ENCODE assay signal across 1 cellular context in genomic region chr17:38868968-38869646, GRCh38.
TF ChIP-seq lines count a peak whose summit lies in the region.

No MANE protein-coding gene starts in this region.

TF ChIP-seq in HepG2, 621 proteins besides CTCF, POLR2A, EP300 and RAD21 (continued from another document and continues in another):
- TF ChIP-seq, protein P1, sequence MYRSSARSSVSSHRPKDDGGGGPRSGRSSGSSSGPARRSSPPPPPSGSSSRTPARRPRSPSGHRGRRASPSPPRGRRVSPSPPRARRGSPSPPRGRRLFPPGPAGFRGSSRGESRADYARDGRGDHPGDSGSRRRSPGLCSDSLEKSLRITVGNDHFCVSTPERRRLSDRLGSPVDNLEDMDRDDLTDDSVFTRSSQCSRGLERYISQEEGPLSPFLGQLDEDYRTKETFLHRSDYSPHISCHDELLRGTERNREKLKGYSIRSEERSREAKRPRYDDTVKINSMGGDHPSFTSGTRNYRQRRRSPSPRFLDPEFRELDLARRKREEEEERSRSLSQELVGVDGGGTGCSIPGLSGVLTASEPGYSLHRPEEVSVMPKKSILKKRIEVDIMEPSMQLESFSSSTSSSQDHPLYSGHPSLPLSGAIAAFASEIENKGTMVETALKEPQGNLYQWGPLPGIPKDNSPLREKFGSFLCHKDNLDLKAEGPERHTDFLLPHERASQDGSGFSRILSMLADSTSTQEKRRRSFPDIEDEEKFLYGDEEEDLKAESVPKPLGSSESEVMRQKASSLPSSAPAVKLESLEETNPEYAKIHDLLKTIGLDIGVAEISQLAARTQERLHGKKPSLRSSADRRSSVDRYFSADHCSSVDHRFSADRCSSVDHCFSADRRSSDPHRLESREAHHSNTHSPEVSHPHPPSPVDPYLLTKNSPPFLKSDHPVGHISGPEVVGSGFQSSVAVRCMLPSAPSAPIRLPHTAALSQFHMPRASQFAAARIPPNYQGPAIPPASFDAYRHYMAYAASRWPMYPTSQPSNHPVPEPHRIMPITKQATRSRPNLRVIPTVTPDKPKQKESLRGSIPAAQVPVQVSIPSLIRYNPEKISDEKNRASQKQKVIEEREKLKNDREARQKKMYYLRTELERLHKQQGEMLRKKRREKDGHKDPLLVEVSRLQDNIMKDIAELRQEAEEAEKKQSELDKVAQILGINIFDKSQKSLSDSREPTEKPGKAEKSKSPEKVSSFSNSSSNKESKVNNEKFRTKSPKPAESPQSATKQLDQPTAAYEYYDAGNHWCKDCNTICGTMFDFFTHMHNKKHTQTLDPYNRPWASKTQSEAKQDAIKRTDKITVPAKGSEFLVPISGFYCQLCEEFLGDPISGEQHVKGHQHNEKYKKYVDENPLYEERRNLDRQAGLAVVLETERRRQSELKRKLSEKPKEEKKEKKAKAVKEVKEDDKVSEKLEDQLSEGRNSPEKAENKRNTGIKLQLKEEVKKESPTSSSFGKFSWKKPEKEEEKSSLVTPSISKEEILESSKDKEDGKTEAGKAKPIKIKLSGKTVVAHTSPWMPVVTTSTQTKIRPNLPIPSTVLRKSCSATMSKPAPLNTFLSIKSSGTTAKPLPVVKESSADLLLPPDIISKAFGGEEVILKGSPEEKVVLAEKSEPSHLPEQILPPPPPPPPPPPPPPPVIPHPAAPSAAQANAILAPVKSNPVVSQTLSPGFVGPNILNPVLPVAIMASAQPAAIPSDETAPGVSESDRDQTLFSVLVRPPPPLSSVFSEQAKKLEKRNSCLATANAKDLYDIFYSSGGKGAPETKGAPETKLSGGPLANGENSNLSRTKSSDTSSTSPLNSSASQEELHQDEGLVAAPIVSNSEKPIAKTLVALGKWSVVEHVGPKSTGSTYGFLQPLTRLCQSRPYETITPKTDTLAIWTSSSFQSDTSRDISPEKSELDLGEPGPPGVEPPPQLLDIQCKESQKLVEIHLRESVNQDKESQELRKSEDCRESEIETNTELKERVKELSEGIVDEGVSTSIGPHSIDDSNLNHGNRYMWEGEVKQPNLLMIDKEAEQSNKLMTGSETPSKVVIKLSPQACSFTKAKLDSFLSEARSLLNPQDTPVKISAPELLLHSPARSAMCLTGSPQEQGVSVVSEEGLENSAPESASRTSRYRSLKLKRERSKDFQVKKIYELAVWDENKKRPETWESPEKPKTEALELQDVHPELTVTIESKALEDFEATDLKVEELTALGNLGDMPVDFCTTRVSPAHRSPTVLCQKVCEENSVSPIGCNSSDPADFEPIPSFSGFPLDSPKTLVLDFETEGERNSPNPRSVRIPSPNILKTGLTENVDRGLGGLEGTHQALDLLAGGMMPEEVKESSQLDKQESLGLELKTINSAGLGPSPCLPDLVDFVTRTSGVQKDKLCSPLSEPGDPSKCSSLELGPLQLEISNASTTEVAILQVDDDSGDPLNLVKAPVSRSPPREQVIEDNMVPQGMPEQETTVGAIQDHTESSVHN (CRISPR knock-in tag; IDR thresholded peaks at IDR 0.05): no peak
- TF ChIP-seq CREM (IDR thresholded peaks at IDR 0.05) (peak; percentile 74), CREM (CRISPR knock-in tag; IDR thresholded peaks at IDR 0.05) (no peak), SALL2 (CRISPR knock-in tag; IDR thresholded peaks at IDR 0.05) (peak; percentile 36; the same call in 1 of the 2 replicates), ZKSCAN8 (CRISPR knock-in tag; IDR thresholded peaks at IDR 0.05; ENCODE audit: borderline replicate concordance) (peak; percentile 84; the same call in 1 of the 2 replicates), ZNF7 (CRISPR knock-in tag; IDR thresholded peaks at IDR 0.05) (no peak), ZNF691 (CRISPR knock-in tag; IDR thresholded peaks at IDR 0.05; ENCODE audit: borderline replicate concordance, low read depth) (peak; percentile 58; the same call in 1 of the 2 replicates), KLF13 (CRISPR knock-in tag; IDR thresholded peaks at IDR 0.05) (0 out of 2 replicates have a peak, but pooled peaks have one; percentile 30), ZNF431 (CRISPR knock-in tag; IDR thresholded peaks at IDR 0.05; ENCODE audit: borderline replicate concordance, low read depth) (peak; percentile 41; the same call in 1 of the 2 replicates), ZNF333 (CRISPR knock-in tag; IDR thresholded peaks at IDR 0.05; ENCODE audit: borderline replicate concordance) (0 out of 2 replicates have a peak, but pooled peaks have one; percentile 30), REPIN1 (CRISPR knock-in tag; IDR thresholded peaks at IDR 0.05; ENCODE audit: borderline replicate concordance, low read depth) (peak; percentile 79; the same call in 1 of the 2 replicates), ZMAT3 (CRISPR knock-in tag; conservative IDR thresholded peaks at IDR 0.05) (peak; percentile 85), KMT2B (CRISPR knock-in tag; IDR thresholded peaks at IDR 0.05) (0 out of 2 replicates have a peak, but pooled peaks have one; percentile 40), NR2C2 (CRISPR knock-in tag; IDR thresholded peaks at IDR 0.05; ENCODE audit: borderline replicate concordance) (0 out of 2 replicates have a peak, but pooled peaks have one; percentile 27), ETS1 (CRISPR knock-in tag; IDR thresholded peaks at IDR 0.05) (no peak), ZNF704 (CRISPR knock-in tag; IDR thresholded peaks at IDR 0.05; ENCODE audit: borderline replicate concordance) (0 out of 2 replicates have a peak, but pooled peaks have one; percentile 21), KLF9 (CRISPR knock-in tag; IDR thresholded peaks at IDR 0.05; ENCODE audit: low read depth) (peak; percentile 81; the same call in 1 of the 2 replicates), TFDP1 (CRISPR knock-in tag; IDR thresholded peaks at IDR 0.05; ENCODE audit: borderline replicate concordance) (peak; percentile 44; the same call in 1 of the 2 replicates), SRY (CRISPR knock-in tag; IDR thresholded peaks at IDR 0.05) (peak; percentile 17; the same call in 1 of the 2 replicates), TEAD2 (CRISPR knock-in tag; IDR thresholded peaks at IDR 0.05) (no peak), IRF2 (CRISPR knock-in tag; IDR thresholded peaks at IDR 0.05) (peak; percentile 76; the same call in 1 of the 2 replicates), ZBTB20 (CRISPR knock-in tag; IDR thresholded peaks at IDR 0.05; ENCODE audit: borderline replicate concordance, low read depth) (0 out of 2 replicates have a peak, but pooled peaks have one; percentile 72), ZFP41 (CRISPR knock-in tag; IDR thresholded peaks at IDR 0.05; ENCODE audit: borderline replicate concordance) (no peak), SMC3 (IDR thresholded peaks at IDR 0.05; ENCODE audit: low read length) (peak; percentile 2; the same call in 1 of the 2 replicates), ZNF790 (CRISPR knock-in tag; IDR thresholded peaks at IDR 0.05; ENCODE audit: borderline replicate concordance) (no peak), ZNF260 (CRISPR knock-in tag; IDR thresholded peaks at IDR 0.05; ENCODE audit: borderline replicate concordance, low read depth) (no peak), CEBPG (CRISPR knock-in tag; IDR thresholded peaks at IDR 0.05) (peak; percentile 66)
- TF ChIP-seq, protein P2, sequence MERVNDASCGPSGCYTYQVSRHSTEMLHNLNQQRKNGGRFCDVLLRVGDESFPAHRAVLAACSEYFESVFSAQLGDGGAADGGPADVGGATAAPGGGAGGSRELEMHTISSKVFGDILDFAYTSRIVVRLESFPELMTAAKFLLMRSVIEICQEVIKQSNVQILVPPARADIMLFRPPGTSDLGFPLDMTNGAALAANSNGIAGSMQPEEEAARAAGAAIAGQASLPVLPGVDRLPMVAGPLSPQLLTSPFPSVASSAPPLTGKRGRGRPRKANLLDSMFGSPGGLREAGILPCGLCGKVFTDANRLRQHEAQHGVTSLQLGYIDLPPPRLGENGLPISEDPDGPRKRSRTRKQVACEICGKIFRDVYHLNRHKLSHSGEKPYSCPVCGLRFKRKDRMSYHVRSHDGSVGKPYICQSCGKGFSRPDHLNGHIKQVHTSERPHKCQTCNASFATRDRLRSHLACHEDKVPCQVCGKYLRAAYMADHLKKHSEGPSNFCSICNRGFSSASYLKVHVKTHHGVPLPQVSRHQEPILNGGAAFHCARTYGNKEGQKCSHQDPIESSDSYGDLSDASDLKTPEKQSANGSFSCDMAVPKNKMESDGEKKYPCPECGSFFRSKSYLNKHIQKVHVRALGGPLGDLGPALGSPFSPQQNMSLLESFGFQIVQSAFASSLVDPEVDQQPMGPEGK (CRISPR knock-in tag; IDR thresholded peaks at IDR 0.05): peak; percentile 39
- TF ChIP-seq, protein P3, sequence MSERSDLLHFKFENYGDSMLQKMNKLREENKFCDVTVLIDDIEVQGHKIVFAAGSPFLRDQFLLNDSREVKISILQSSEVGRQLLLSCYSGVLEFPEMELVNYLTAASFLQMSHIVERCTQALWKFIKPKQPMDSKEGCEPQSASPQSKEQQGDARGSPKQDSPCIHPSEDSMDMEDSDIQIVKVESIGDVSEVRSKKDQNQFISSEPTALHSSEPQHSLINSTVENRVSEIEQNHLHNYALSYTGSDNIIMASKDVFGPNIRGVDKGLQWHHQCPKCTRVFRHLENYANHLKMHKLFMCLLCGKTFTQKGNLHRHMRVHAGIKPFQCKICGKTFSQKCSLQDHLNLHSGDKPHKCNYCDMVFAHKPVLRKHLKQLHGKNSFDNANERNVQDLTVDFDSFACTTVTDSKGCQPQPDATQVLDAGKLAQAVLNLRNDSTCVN (CRISPR knock-in tag; IDR thresholded peaks at IDR 0.05; ENCODE audit: borderline replicate concordance): peak; percentile 66
- TF ChIP-seq, protein P4, sequence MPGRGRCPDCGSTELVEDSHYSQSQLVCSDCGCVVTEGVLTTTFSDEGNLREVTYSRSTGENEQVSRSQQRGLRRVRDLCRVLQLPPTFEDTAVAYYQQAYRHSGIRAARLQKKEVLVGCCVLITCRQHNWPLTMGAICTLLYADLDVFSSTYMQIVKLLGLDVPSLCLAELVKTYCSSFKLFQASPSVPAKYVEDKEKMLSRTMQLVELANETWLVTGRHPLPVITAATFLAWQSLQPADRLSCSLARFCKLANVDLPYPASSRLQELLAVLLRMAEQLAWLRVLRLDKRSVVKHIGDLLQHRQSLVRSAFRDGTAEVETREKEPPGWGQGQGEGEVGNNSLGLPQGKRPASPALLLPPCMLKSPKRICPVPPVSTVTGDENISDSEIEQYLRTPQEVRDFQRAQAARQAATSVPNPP (CRISPR knock-in tag; IDR thresholded peaks at IDR 0.05): no peak
- TF ChIP-seq, protein P5, sequence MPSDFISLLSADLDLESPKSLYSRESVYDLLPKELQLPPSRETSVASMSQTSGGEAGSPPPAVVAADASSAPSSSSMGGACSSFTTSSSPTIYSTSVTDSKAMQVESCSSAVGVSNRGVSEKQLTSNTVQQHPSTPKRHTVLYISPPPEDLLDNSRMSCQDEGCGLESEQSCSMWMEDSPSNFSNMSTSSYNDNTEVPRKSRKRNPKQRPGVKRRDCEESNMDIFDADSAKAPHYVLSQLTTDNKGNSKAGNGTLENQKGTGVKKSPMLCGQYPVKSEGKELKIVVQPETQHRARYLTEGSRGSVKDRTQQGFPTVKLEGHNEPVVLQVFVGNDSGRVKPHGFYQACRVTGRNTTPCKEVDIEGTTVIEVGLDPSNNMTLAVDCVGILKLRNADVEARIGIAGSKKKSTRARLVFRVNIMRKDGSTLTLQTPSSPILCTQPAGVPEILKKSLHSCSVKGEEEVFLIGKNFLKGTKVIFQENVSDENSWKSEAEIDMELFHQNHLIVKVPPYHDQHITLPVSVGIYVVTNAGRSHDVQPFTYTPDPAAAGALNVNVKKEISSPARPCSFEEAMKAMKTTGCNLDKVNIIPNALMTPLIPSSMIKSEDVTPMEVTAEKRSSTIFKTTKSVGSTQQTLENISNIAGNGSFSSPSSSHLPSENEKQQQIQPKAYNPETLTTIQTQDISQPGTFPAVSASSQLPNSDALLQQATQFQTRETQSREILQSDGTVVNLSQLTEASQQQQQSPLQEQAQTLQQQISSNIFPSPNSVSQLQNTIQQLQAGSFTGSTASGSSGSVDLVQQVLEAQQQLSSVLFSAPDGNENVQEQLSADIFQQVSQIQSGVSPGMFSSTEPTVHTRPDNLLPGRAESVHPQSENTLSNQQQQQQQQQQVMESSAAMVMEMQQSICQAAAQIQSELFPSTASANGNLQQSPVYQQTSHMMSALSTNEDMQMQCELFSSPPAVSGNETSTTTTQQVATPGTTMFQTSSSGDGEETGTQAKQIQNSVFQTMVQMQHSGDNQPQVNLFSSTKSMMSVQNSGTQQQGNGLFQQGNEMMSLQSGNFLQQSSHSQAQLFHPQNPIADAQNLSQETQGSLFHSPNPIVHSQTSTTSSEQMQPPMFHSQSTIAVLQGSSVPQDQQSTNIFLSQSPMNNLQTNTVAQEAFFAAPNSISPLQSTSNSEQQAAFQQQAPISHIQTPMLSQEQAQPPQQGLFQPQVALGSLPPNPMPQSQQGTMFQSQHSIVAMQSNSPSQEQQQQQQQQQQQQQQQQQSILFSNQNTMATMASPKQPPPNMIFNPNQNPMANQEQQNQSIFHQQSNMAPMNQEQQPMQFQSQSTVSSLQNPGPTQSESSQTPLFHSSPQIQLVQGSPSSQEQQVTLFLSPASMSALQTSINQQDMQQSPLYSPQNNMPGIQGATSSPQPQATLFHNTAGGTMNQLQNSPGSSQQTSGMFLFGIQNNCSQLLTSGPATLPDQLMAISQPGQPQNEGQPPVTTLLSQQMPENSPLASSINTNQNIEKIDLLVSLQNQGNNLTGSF (CRISPR knock-in tag; IDR thresholded peaks at IDR 0.05): no peak
